8 cellular contexts compared by ENCODE assay signal in the genomic region with DNA sequence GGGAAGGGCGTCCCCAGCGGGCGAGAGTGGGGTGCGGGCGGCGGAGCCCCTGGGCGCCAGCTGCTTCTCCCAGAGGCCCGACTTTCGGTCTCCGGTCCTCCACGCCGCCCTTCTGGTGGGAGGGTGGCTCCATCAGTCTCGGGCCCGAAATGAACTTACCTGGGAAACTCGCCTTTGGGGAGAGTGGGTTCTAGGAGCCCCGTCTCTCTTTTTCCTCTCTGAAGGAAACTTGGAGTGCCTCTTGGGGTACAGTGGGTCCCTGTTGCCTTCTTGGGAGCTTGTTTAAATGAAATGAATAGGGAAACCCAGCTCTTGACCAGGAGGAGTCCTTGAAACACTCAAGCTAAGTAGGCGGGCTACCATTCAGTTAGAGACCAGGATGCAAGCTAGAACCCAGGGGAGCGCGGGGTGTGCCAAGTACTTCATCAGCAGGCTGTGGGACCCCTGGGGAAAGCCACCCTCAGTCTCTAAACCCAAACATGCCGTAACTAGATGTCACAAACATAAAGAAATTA. TPM values are rescaled to one million over a fixed set of nuclear protein-coding genes. Genes with fewer than 3 reads are reported as not detected.
A peak's percentile ranks its signal among the peaks of the same experiment; 100 is the strongest.
DNase-seq lines count a peak whose midpoint lies in the region; ATAC-seq and TF ChIP-seq lines count a peak whose summit lies in the region.

No MANE protein-coding gene starts in this region.

- in situ Hi-C loops in GM13977 (cut with MboI; ENCODE audit: low pct_unique_long_range_greater_than_20kb, low sequenced_read_pairs, unreplicated experiment), result no loop called here

- H3K27ac ChIP-seq in RWPE1 (no peak overlapping the region), esophagus squamous epithelium (no peak overlapping the region), sigmoid colon (no peak overlapping the region)

- no peak for TF ChIP-seq CTCF in GM13977 (IDR thresholded peaks at IDR 0.05; ENCODE audit: extremely low read depth, insufficient read depth, missing control alignments)
- 0 out of 2 replicates have a peak, but pooled peaks have one; percentile 3 for TF ChIP-seq CTCF in RWPE1 (conservative IDR thresholded peaks at IDR 0.05; ENCODE audit: low read depth)
- no peak for TF ChIP-seq CTCF in esophagus squamous epithelium (IDR thresholded peaks at IDR 0.05)
- TF ChIP-seq CTCF in sigmoid colon (IDR thresholded peaks at IDR 0.05), result no peak

- ATAC-seq in HG03521 (IDR thresholded peaks at IDR 0.05; ENCODE audit: unreplicated experiment), result no peak

- H3K9me3 ChIP-seq in esophagus squamous epithelium (no peaks in the 10 kb centered on the region), sigmoid colon (no peaks in the 10 kb centered on the region)

- peak; percentile 26 for DNase-seq in GM13977 (ENCODE audit: low spot score)
- DNase-seq in RWPE1 (ENCODE audit: low spot score), result no peak
- DNase-seq in esophagus squamous epithelium (lab: John Stamatoyannopoulos, UW), result no peak
- no peak for DNase-seq in sigmoid colon
- no peak for DNase-seq in dermis blood vessel endothelial cell
- DNase-seq in NCI-H2171 treated with DMSO at 0.1 percent for 48 hours (lab: John Stamatoyannopoulos, UW), result no peak
- DNase-seq in NCI-H524 treated with DMSO at 0.1 percent for 48 hours (lab: John Stamatoyannopoulos, UW), result no peak

- POLR2A ChIA-PET in RWPE1 (lab: Yijun Ruan, JAX; ENCODE audit: low non-redundant PET), result no interaction called here

- H3K27me3 ChIP-seq in esophagus squamous epithelium (peaks cover 4 to 68% (median 14%) of the 10 kb centered on the region in 4 donors), sigmoid colon (peaks cover 19 to 43% (median 27%) of the 10 kb centered on the region in 3 donors)

- CTCF ChIA-PET in RWPE1 (lab: Yijun Ruan, JAX), result no interaction called here

- H3K4me3 ChIP-seq in esophagus squamous epithelium, result peak overlapping the region; percentile 26 to 67 (median 42)
- H3K4me3 ChIP-seq in sigmoid colon, result peak overlapping the region; percentile 1 to 51 (median 45)

- no peak for TF ChIP-seq EP300 in sigmoid colon (IDR thresholded peaks at IDR 0.05)

- no peaks in the 10 kb centered on the region for H3K36me3 ChIP-seq in esophagus squamous epithelium
- no peaks in the 10 kb centered on the region for H3K36me3 ChIP-seq in sigmoid colon

- TF ChIP-seq POLR2A in esophagus squamous epithelium (IDR thresholded peaks at IDR 0.05) (no peak), sigmoid colon (IDR thresholded peaks at IDR 0.05) (no peak)

- WGBS in esophagus squamous epithelium, 2 donors, result 49 to 57% methylated on average over 2 to 4 of the region's 20 CpGs
- WGBS in sigmoid colon, 2 donors, result 10 to 13% methylated on average over 20 of the region's 20 CpGs

- intact Hi-C loops in esophagus squamous epithelium (cut with DNase I) (no loop called here), sigmoid colon (cut with DNase I) (no loop called here)

- peaks cover 7 to 22% (median 16%) of the 10 kb centered on the region in 3 donors for H3K4me1 ChIP-seq in esophagus squamous epithelium
- H3K4me1 ChIP-seq in sigmoid colon, result peaks cover 0 to 19% (median 18%) of the 10 kb centered on the region in 4 donors

RNA-seq across cellular contexts. Expression of gene SLC26A4, which starts 1.3 kb away (rescaled TPM):
- 1 to 10 TPM in 1 of 4 donors, under 1 TPM in 3; 0.13 to 1.2 (median 0.19) TPM for total RNA-seq in esophagus squamous epithelium
- total RNA-seq in sigmoid colon, result 1 to 10 TPM in 2 of 4 donors, under 1 TPM in 2; 0.36 to 1.4 (median 0.85) TPM
- polyA plus RNA-seq in sigmoid colon, result under 1 TPM in 2 of 3 donors, not detected in 1; 0.25 to 0.60 TPM
- total RNA-seq in dermis blood vessel endothelial cell, result 8.0 and 9.4 TPM in 2 replicates
